ENCODE assay signal across 8 cellular contexts in the genomic region with DNA sequence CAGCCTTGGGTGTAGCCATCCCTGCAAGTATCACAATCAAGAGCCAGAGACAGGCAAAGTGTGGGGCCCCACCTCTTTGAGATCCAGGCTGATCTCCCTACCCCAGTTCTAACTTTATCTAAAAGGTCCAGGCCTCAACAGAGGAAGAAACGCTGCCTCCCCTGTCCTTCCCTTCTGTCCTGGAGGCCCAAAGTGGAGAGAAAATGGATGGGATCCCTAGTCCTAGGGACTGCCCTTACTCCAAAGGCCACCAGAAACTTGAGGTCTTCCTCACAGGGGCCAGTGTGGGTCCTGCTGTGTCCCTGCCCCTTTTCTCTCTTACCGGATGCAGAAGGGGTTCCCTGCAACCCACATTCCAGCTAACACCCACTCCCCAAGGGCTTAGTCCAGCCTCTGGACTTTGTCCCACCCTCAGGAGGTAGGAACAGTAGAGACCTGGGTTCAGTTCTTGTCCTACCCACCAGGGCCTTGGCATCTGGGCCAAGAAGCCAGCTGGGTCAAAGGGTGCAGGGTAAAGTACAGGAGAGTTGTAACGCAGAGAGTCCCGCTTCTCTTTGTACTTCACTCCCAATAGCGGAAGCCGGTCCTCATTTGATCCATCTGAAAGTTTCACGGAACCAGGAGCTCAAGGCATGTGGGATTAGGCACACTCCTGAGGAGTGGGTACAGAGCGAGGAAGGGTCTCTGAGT. TPM values are rescaled to one million over a fixed set of nuclear protein-coding genes. Genes with fewer than 3 reads are reported as not detected.
DNase-seq lines count a peak whose midpoint lies in the region; ATAC-seq and TF ChIP-seq lines count a peak whose summit lies in the region.

No MANE protein-coding gene starts in this region.

- H3K4me1 ChIP-seq in tibial artery = peaks cover 0 to 67% (median 57%) of the 10 kb centered on the region in 4 donors

- no peaks in the 10 kb centered on the region for H3K9me3 ChIP-seq in tibial artery

- H3K27me3 Mint-ChIP-seq in activated T-cell treated with anti-CD3 and anti-CD28 coated beads, Interleukin-2, amount 50 U/mL, for 24 hours = no peaks in the 10 kb centered on the region
- no peaks in the 10 kb centered on the region for H3K27me3 Mint-ChIP-seq in activated naive CD8-positive, alpha-beta T cell treated with anti-CD3 and anti-CD28 coated beads, Interleukin-2, amount 10 ng/mL, durations not matched to agents 7 days and 5 days

- no peaks in the 10 kb centered on the region for H3K27me3 ChIP-seq in tibial artery

- H3K36me3 Mint-ChIP-seq in activated T-cell treated with anti-CD3 and anti-CD28 coated beads, Interleukin-2, amount 50 U/mL, for 24 hours (ENCODE audit: low read depth) = peaks cover 67% of the 10 kb centered on the region
- H3K36me3 Mint-ChIP-seq in activated naive CD8-positive, alpha-beta T cell treated with anti-CD3 and anti-CD28 coated beads, Interleukin-2, amount 10 ng/mL, durations not matched to agents 7 days and 5 days = peaks cover 21% of the 10 kb centered on the region

- H3K36me3 ChIP-seq in tibial artery = peaks cover 0 to 6% (median 6%) of the 10 kb centered on the region in 3 donors

- no peak for ATAC-seq in activated naive CD8-positive, alpha-beta T cell treated with anti-CD3 and anti-CD28 coated beads, Interleukin-2, amount 10 ng/mL, durations not matched to agents 7 days and 5 days (ENCODE audit: low read depth)
- ATAC-seq in left colon (peak; percentile 54), GM21529 (IDR thresholded peaks at IDR 0.05; ENCODE audit: unreplicated experiment) (no peak), HG03196 (IDR thresholded peaks at IDR 0.05; ENCODE audit: unreplicated experiment) (no peak)

- peak overlapping the region; percentile 82 to 91 for H3K4me3 ChIP-seq in tibial artery

- DNase-seq in activated T-cell treated with anti-CD3 and anti-CD28 coated beads, Interleukin-2, amount 50 U/mL, for 24 hours = peak; percentile 44
- DNase-seq in activated T-cell treated with anti-CD3 and anti-CD28 coated beads for 4 hours (no peak), left colon (peak; percentile 67 to 80), tibial artery (no peak), NCI-H510A treated with DMSO at 0.1 percent for 48 hours (lab: John Stamatoyannopoulos, UW) (no peak)
- DNase-seq in activated naive CD8-positive, alpha-beta T cell treated with anti-CD3 and anti-CD28 coated beads, Interleukin-2, amount 10 ng/mL, durations not matched to agents 7 days and 5 days = no peak

- intact Hi-C loops in left colon (cut with DNase I, micrococcal nuclease) (no loop called here), tibial artery (cut with DNase I; ENCODE audit: low total_unique reads) (no loop called here)

- H3K4me3 Mint-ChIP-seq in activated T-cell treated with anti-CD3 and anti-CD28 coated beads, Interleukin-2, amount 50 U/mL, for 24 hours = peak overlapping the region; percentile 95
- H3K4me3 Mint-ChIP-seq in activated naive CD8-positive, alpha-beta T cell treated with anti-CD3 and anti-CD28 coated beads, Interleukin-2, amount 10 ng/mL, durations not matched to agents 7 days and 5 days = peak overlapping the region; percentile 99

- POLR2A ChIA-PET in activated naive CD8-positive, alpha-beta T cell treated with anti-CD3 and anti-CD28 coated beads, Interleukin-2, amount 10 ng/mL, durations not matched to agents 7 days and 5 days (lab: Charles Lee) = interaction anchor here (0.6 to 5.7 kb wide), 4 partner anchors 8 to 844 kb away, joined by 3 to 69 read pairs (median 36); partner anchors contain the start of genes MRPL24, NTRK1 and PRCC

- peaks cover 58% of the 10 kb centered on the region for H3K4me1 Mint-ChIP-seq in activated T-cell treated with anti-CD3 and anti-CD28 coated beads, Interleukin-2, amount 50 U/mL, for 24 hours (ENCODE audit: low read depth)
- H3K4me1 Mint-ChIP-seq in activated naive CD8-positive, alpha-beta T cell treated with anti-CD3 and anti-CD28 coated beads, Interleukin-2, amount 10 ng/mL, durations not matched to agents 7 days and 5 days = peaks cover 54% of the 10 kb centered on the region

- H3K27ac Mint-ChIP-seq in activated T-cell treated with anti-CD3 and anti-CD28 coated beads, Interleukin-2, amount 50 U/mL, for 24 hours = peak overlapping the region; percentile 96
- H3K27ac Mint-ChIP-seq in activated naive CD8-positive, alpha-beta T cell treated with anti-CD3 and anti-CD28 coated beads, Interleukin-2, amount 10 ng/mL, durations not matched to agents 7 days and 5 days = peak overlapping the region; percentile 93

- no peaks in the 10 kb centered on the region for H3K9me3 Mint-ChIP-seq in activated T-cell treated with anti-CD3 and anti-CD28 coated beads, Interleukin-2, amount 50 U/mL, for 24 hours
- no peaks in the 10 kb centered on the region for H3K9me3 Mint-ChIP-seq in activated naive CD8-positive, alpha-beta T cell treated with anti-CD3 and anti-CD28 coated beads, Interleukin-2, amount 10 ng/mL, durations not matched to agents 7 days and 5 days

- no peak for TF ChIP-seq CTCF in tibial artery (IDR thresholded peaks at IDR 0.05)

- H3K27ac ChIP-seq in tibial artery = peak overlapping the region; percentile 98 to 99

RNA-seq across cellular contexts. Expression of gene HDGF, which starts 1.9 kb away (rescaled TPM):
- total RNA-seq in activated naive CD8-positive, alpha-beta T cell treated with anti-CD3 and anti-CD28 coated beads, Interleukin-2, amount 10 ng/mL, durations not matched to agents 7 days and 5 days = 100 to 1,000 TPM; 186 to 196 TPM
- 100 to 1,000 TPM; 198 to 243 TPM for total RNA-seq in left colon

RNA-seq across cellular contexts. Expression of gene MRPL24, which starts 8.7 kb away (rescaled TPM):
- 10 to 100 TPM; 45.0 to 51.1 TPM for total RNA-seq in activated naive CD8-positive, alpha-beta T cell treated with anti-CD3 and anti-CD28 coated beads, Interleukin-2, amount 10 ng/mL, durations not matched to agents 7 days and 5 days
- 10 to 100 TPM; 37.7 to 60.2 TPM for total RNA-seq in left colon

RNA-seq across cellular contexts. Expression of gene PRCC, which starts 17.8 kb away (rescaled TPM):
- 10 to 100 TPM; 65.7 to 76.0 TPM for total RNA-seq in activated naive CD8-positive, alpha-beta T cell treated with anti-CD3 and anti-CD28 coated beads, Interleukin-2, amount 10 ng/mL, durations not matched to agents 7 days and 5 days
- total RNA-seq in left colon = 10 to 100 TPM; 51.2 to 59.6 TPM

RNA-seq across cellular contexts. Expression of gene ISG20L2, which starts 21.0 kb away (rescaled TPM):
- total RNA-seq in activated naive CD8-positive, alpha-beta T cell treated with anti-CD3 and anti-CD28 coated beads, Interleukin-2, amount 10 ng/mL, durations not matched to agents 7 days and 5 days = 10 to 100 TPM; 44.1 to 47.1 TPM
- total RNA-seq in left colon = 10 to 100 TPM; 24.2 to 28.3 TPM

RNA-seq across cellular contexts. Expression of gene METTL25B, which starts 21.3 kb away (rescaled TPM):
- 10 to 100 TPM; 34.6 to 35.1 TPM for total RNA-seq in activated naive CD8-positive, alpha-beta T cell treated with anti-CD3 and anti-CD28 coated beads, Interleukin-2, amount 10 ng/mL, durations not matched to agents 7 days and 5 days
- total RNA-seq in left colon = 10 to 100 TPM; 40.6 to 47.9 TPM

Comparison
In these comparisons a context has a peak if more than half of its experiments do, and no peak if none do; other contexts are left out.
1. DNase-seq: peak in activated T-cell treated with anti-CD3 and anti-CD28 coated beads, Interleukin-2, amount 50 U/mL, for 24 hours (single experiment) and left colon (2 of 2); none in activated T-cell treated with anti-CD3 and anti-CD28 coated beads for 4 hours (single experiment), activated naive CD8-positive, alpha-beta T cell treated with anti-CD3 and anti-CD28 coated beads, Interleukin-2, amount 10 ng/mL, durations not matched to agents 7 days and 5 days (single experiment), tibial artery (0 of 2) and NCI-H510A treated with DMSO at 0.1 percent for 48 hours (single experiment).